ENCODE assay signal across 33 cellular contexts in genomic region chr1:70164350-70164749, GRCh38.
"Had no signal": no experiment of that assay in that cellular context is flagged by ENCODE, and none has a peak within 500 bp of the region (broad histone marks: within the 10 kb centered on the region; RNA-seq: fewer than 3 reads in every experiment).

No MANE protein-coding gene starts in this region.

- DNase-seq: activated B cell treated with CpG ODN at 0.5 μM for 24 hours; activated CD4-positive, alpha-beta memory T cell treated with anti-CD3 and anti-CD28 coated beads for 36 hours; activated CD4-positive, alpha-beta T cell treated with anti-CD3 and anti-CD28 coated beads for 1 hour; activated CD4-positive, alpha-beta T cell treated with anti-CD3 and anti-CD28 coated beads for 4 hours; activated CD4-positive, alpha-beta T cell treated with anti-CD3 and anti-CD28 coated beads, Interleukin-2, amount 10 ng/mL, durations not matched to agents 24 days and 14 days; activated CD4-positive, alpha-beta T cell treated with anti-CD3 and anti-CD28 coated beads, Interleukin-2, amount 50 U/mL, for 1 hour; activated CD4-positive, alpha-beta T cell treated with anti-CD3 and anti-CD28 coated beads, Interleukin-2, amount 50 U/mL, for 4 hours; activated CD8-positive, alpha-beta memory T cell treated with anti-CD3 and anti-CD28 coated beads, Interleukin-2, amount 50 U/mL, for 4 hours; activated CD8-positive, alpha-beta T cell treated with anti-CD3 and anti-CD28 coated beads for 36 hours; activated effector memory CD4-positive, alpha-beta T cell treated with anti-CD3 and anti-CD28 coated beads, Interleukin-2, amount 50 U/mL, for 16 hours; activated gamma-delta T cell treated with Interleukin-2 at 50 U/mL for 16 hours; activated naive CD4-positive, alpha-beta T cell; activated naive CD4-positive, alpha-beta T cell treated with anti-CD3 and anti-CD28 coated beads for 36 hours; activated naive CD4-positive, alpha-beta T cell treated with anti-CD3 and anti-CD28 coated beads, Interleukin-2, amount 50 U/mL, for 16 hours; activated naive CD8-positive, alpha-beta T cell treated with anti-CD3 and anti-CD28 coated beads for 36 hours; activated T-cell treated with anti-CD3 and anti-CD28 coated beads for 4 hours; activated T-cell treated with anti-CD3 and anti-CD28 coated beads, Interleukin-2, amount 50 U/mL, for 1 hour; activated T-cell treated with anti-CD3 and anti-CD28 coated beads, Interleukin-2, amount 50 U/mL, for 4 hours; activated T-cell treated with anti-CD3 and anti-CD28 coated beads, Interleukin-2, amount 50 U/mL, for 72 hours; adrenal gland; amniotic stem cell; aorta; body of pancreas; central memory CD4-positive, alpha-beta T cell; T-helper 2 cell; T-helper 9 cell had no signal

- H3K36me3 ChIP-seq: adrenal gland had no signal

- FAIRE-seq: colon, TTC549 had no signal

- ATAC-seq: activated CD4-positive, CD25-positive, alpha-beta regulatory T cell treated with anti-CD3 and anti-CD28 coated beads, Interleukin-2, amount 50 U/mL, for 24 hours; activated CD8-positive, alpha-beta T cell treated with anti-CD3 and anti-CD28 coated beads for 36 hours; activated naive CD4-positive, alpha-beta T cell treated with anti-CD3 and anti-CD28 coated beads, Interleukin-2, amount 50 U/mL, for 72 hours; activated T-cell treated with anti-CD3 and anti-CD28 coated beads, Interleukin-2, amount 50 U/mL, for 4 hours; activated T-cell treated with anti-CD3 and anti-CD28 coated beads, Interleukin-2, amount 50 U/mL, for 72 hours; activated T-helper 17 cell treated with anti-CD3 and anti-CD28 coated beads, Interleukin-2, amount 50 U/mL, for 72 hours; body of pancreas had no signal

- H3K9me3 ChIP-seq: adrenal gland, body of pancreas had no signal

- H3K4me3 ChIP-seq: adrenal gland, body of pancreas, coronary artery had no signal

- H3K27me3 ChIP-seq: adrenal gland, body of pancreas had no signal

- H3K27ac ChIP-seq: adrenal gland, body of pancreas, coronary artery, VCaP had no signal

- H3K4me1 ChIP-seq: adrenal gland, body of pancreas had no signal
